Comparison of ENCODE assay signal across 25 cellular contexts in genomic region chr11:66907751-66908173, GRCh38. TPM values are rescaled to one million over a fixed set of nuclear protein-coding genes. Genes with fewer than 3 reads are reported as not detected.
DNase-seq lines count a peak whose midpoint lies in the region; ATAC-seq, FAIRE-seq and TF ChIP-seq lines count a peak whose summit lies in the region.
"Had no signal": no experiment of that assay in that cellular context is flagged by ENCODE, and none has a peak within 500 bp of the region (broad histone marks: within the 10 kb centered on the region; RNA-seq: fewer than 3 reads in every experiment).

No MANE protein-coding gene starts in this region.

- H3K36me3 ChIP-seq in IMR-90 (ENCODE audit: control insufficient read depth, insufficient read depth, low read length) (peaks cover 3% of the 10 kb centered on the region; the same call in 1 of the 2 replicates), HepG2 (replicated peaks in 1 of 2; ENCODE audit: control insufficient read depth in 1 of 2, insufficient read depth in 2 of 2, low read length in 2 of 2) (0 out of 5 replicates have a peak, but pooled peaks cover 0 to 2% of the 10 kb centered on the region in 2 experiments), gastrocnemius medialis (no peaks in the 10 kb centered on the region)
- H3K36me3 ChIP-seq: esophagus muscularis mucosa, SJSA1, spleen had no signal

- no peak overlapping the region; the same call in 2 of the 3 replicates for H2BK15ac ChIP-seq in IMR-90 (ENCODE audit: low read depth, low read length)

- peak overlapping the region; percentile 72 for H3K14ac ChIP-seq in IMR-90 (replicated peaks; ENCODE audit: low read depth, low read length)

- peaks cover 23% of the 10 kb centered on the region for H3K4me1 ChIP-seq in IMR-90 (ENCODE audit: control insufficient read depth, insufficient read depth, low read length)
- peaks cover 94% of the 10 kb centered on the region for H3K4me1 ChIP-seq in HepG2 (ENCODE audit: insufficient read depth, low read length)
- peaks cover 0 to 43% of the 10 kb centered on the region in 2 donors for H3K4me1 ChIP-seq in gastrocnemius medialis

- TF ChIP-seq POLR2A in IMR-90 (IDR thresholded peaks at IDR 0.05; ENCODE audit: low read depth, low read length): no peak
- peak in 1 of 2 experiments; percentile 33; a peak in 1 of 4 replicates for TF ChIP-seq POLR2A in HepG2 (IDR thresholded peaks at IDR 0.05; ENCODE audit: insufficient read depth in 1 of 2, low read depth in 2 of 2, low read length in 2 of 2)
- TF ChIP-seq POLR2A in gastrocnemius medialis (IDR thresholded peaks at IDR 0.05): no peak

- H4K20me1 ChIP-seq in IMR-90 (ENCODE audit: insufficient read depth, low read length) (no peaks in the 10 kb centered on the region), HepG2 (ENCODE audit: insufficient read depth, low read length) (no peaks in the 10 kb centered on the region)

- H3K4ac ChIP-seq in IMR-90 (ENCODE audit: low read depth, low read length): peak overlapping the region; percentile 35; the same call in 1 of the 2 replicates

- no peak overlapping the region for H3K9ac ChIP-seq in IMR-90 (ENCODE audit: low read depth, low read length)
- H3K9ac ChIP-seq in HepG2 (ENCODE audit: insufficient read depth, low read depth, low read length): peak overlapping the region; percentile 74
- H3K9ac ChIP-seq: GM23248, KMS-11, parathyroid adenoma had no signal

- no peak overlapping the region for H4K91ac ChIP-seq in IMR-90 (ENCODE audit: insufficient read depth, low read depth, low read length)

- H2BK120ac ChIP-seq in IMR-90 (ENCODE audit: low read depth, low read length): peak overlapping the region; percentile 46

- no peak for DNase-seq in IMR-90
- peak; percentile 89 for DNase-seq in HepG2 (ENCODE audit: low spot score)
- DNase-seq in gastrocnemius medialis: no peak
- DNase-seq in activated effector memory CD4-positive, alpha-beta T cell treated with Interleukin-2 at 50 U/mL for 16 hours: no peak
- DNase-seq in NCI-H2171 (lab: John Stamatoyannopoulos, UW): no peak
- no peak for DNase-seq in AG08395 (ENCODE audit: low spot score)
- DNase-seq in NCI-H82 (lab: John Stamatoyannopoulos, UW): no peak
- DNase-seq: AML-193, Calu3, EL, GM23248, islet precursor cell, mucosa of descending colon, NCI-H1092, NCI-H2107, NCI-H69, OCI-M1, spleen had no signal

- no peak overlapping the region for H3K56ac ChIP-seq in IMR-90 (ENCODE audit: extremely low read depth, insufficient read depth, low read length)

- peak overlapping the region; percentile 32; the same call in 1 of the 2 replicates for H3K23ac ChIP-seq in IMR-90 (ENCODE audit: low read depth, low read length)

- ATAC-seq in IMR-90 (ENCODE audit: low read depth): no peak; the same call in none of the 2 replicates
- ATAC-seq in HepG2: peak; percentile 73
- peak in 1 of 2 donors; percentile 18 for ATAC-seq in gastrocnemius medialis
- ATAC-seq: mucosa of descending colon had no signal

- dilution Hi-C loops in IMR-90 (cut with HindIII; ENCODE audit: low sequenced_read_pairs, unreplicated experiment): no loop called here

- no TSS peak for BruUV-seq in IMR-90 (replicated peaks; lab: Mats Ljungman, UMichigan)
- no TSS peak for BruUV-seq in HepG2 (replicated peaks; lab: Mats Ljungman, UMichigan)

- H4K5ac ChIP-seq in IMR-90 (ENCODE audit: low read depth, low read length): no peak overlapping the region

- no peak overlapping the region for H2BK20ac ChIP-seq in IMR-90 (ENCODE audit: low read depth, low read length)

- H3K27me3 ChIP-seq in IMR-90 (ENCODE audit: control insufficient read depth, insufficient read depth, low read length): no peaks in the 10 kb centered on the region
- no peaks in the 10 kb centered on the region for H3K27me3 ChIP-seq in HepG2 (ENCODE audit: control insufficient read depth in 1 of 2, insufficient read depth in 2 of 2, low read length in 2 of 2)
- H3K27me3 ChIP-seq in gastrocnemius medialis: no peaks in the 10 kb centered on the region
- H3K27me3 ChIP-seq: esophagus muscularis mucosa, SJSA1, spleen had no signal

- H3K9me3 ChIP-seq in IMR-90 (ENCODE audit: control insufficient read depth, insufficient read depth, low read length): no peaks in the 10 kb centered on the region
- H3K9me3 ChIP-seq in HepG2 (ENCODE audit: low read length): no peaks in the 10 kb centered on the region
- no peaks in the 10 kb centered on the region for H3K9me3 ChIP-seq in gastrocnemius medialis
- H3K9me3 ChIP-seq: esophagus muscularis mucosa, mucosa of descending colon, SJSA1, spleen had no signal

- no peak overlapping the region for H2AFZ ChIP-seq in IMR-90 (replicated peaks; ENCODE audit: low read length, poor library complexity)
- H2AFZ ChIP-seq in HepG2 (ENCODE audit: low read length): no peak overlapping the region
- H2AFZ ChIP-seq: GM23248, parathyroid adenoma had no signal

- TF ChIP-seq RAD21 in IMR-90 (IDR thresholded peaks at IDR 0.05; ENCODE audit: low read length) (no peak), HepG2 (CRISPR knock-in tag; IDR thresholded peaks at IDR 0.05) (no peak; the same call in 1 of the 2 replicates)

- H3K18ac ChIP-seq in IMR-90 (ENCODE audit: low read depth, low read length): no peak overlapping the region

- no peak overlapping the region for H2BK5ac ChIP-seq in IMR-90 (ENCODE audit: low read depth, low read length, poor library complexity, severe bottlenecking)

- no peak overlapping the region for H3K27ac ChIP-seq in IMR-90 (ENCODE audit: insufficient read depth, low read length)
- peak overlapping the region; percentile 63 for H3K27ac ChIP-seq in cingulate gyrus (ENCODE audit: low read depth, low read length)
- H3K27ac ChIP-seq in HepG2 (ENCODE audit: extremely low read length, insufficient read depth, low read length): peak overlapping the region; percentile 89
- H3K27ac ChIP-seq in gastrocnemius medialis: peak overlapping the region in 3 of 4 donors; percentile 1 to 84 (median 63)
- H3K27ac ChIP-seq: GM23248, HL-60, KMS-11, parathyroid adenoma, SJSA1, spleen had no signal

- H3K4me3 ChIP-seq in IMR-90 (ENCODE audit: insufficient read depth, low read depth, low read length): no peak overlapping the region
- peak overlapping the region; percentile 17 to 70 (median 21) for H3K4me3 ChIP-seq in HepG2 (replicated peaks in 1 of 3; ENCODE audit: insufficient read depth in 1 of 3, low read depth in 2 of 3, low read length in 3 of 3)
- H3K4me3 ChIP-seq in gastrocnemius medialis: no peak overlapping the region
- H3K4me3 ChIP-seq: esophagus muscularis mucosa, GM23248, mucosa of descending colon, SJSA1, spleen had no signal

- 70% methylated on average over 2 of the region's 6 CpGs; no CpG with 5 or more reads in 1 of the 2 experiments for WGBS in IMR-90 (ENCODE audit: extremely low coverage in 2 of 2, insufficient read length in 1 of 2), 2 experiments
- WGBS in HepG2 (ENCODE audit: low lambda C conversion rate): 3% methylated on average over 6 of the region's 6 CpGs

- H3K79me1 ChIP-seq in IMR-90 (ENCODE audit: low read depth in 1 of 2, low read length in 2 of 2): peaks cover 0 to 33% of the 10 kb centered on the region in 2 experiments; a peak in 2 of 4 replicates

- intact Hi-C loops in IMR-90 (cut with micrococcal nuclease): no loop called here
- intact Hi-C loops in HepG2 (cut with micrococcal nuclease; ENCODE audit: unreplicated experiment): loop anchor here (5.0 kb wide), 1 partner anchor 50 kb away; the partner anchor contains the start of gene PC
- intact Hi-C loops in gastrocnemius medialis (cut with DNase I; ENCODE audit: low total_unique reads): no loop called here

- CTCF ChIA-PET in IMR-90 (lab: Yijun Ruan, JAX): interaction anchor here (0.6 to 0.9 kb wide), 2 partner anchors 18 to 114 kb away, joined by 3 read pairs; no protein-coding TSS in a partner anchor
- CTCF ChIA-PET in HepG2 (lab: Yijun Ruan, JAX; ENCODE audit: low intra/inter-chr PET ratio, low total read pairs): interaction anchor here (1.0 kb wide), 1 partner anchor 39 kb away, joined by 3 read pairs; no protein-coding TSS in a partner anchor

- peaks cover 49% of the 10 kb centered on the region for H3K79me2 ChIP-seq in HepG2 (ENCODE audit: insufficient read depth, low read length)

- TF ChIP-seq CTCF in IMR-90 (conservative IDR thresholded peaks at IDR 0.05; ENCODE audit: low read depth, low read length) (no peak), HepG2 (CRISPR knock-in tag; IDR thresholded peaks at IDR 0.05) (no peak), gastrocnemius medialis (IDR thresholded peaks at IDR 0.05 in 4 of 5, conservative IDR thresholded peaks at IDR 0.05 in 1 of 5) (no peak)

- POLR2A ChIA-PET in IMR-90 (lab: Charles Lee; ENCODE audit: unreplicated experiment) (no interaction called here), HepG2 (lab: Yijun Ruan, JAX) (interaction anchor here (0.6 to 4.0 kb wide), 7 partner anchors 15 to 332 kb away, joined by 3 to 15 read pairs (median 4); partner anchors contain the start of gene PC)

- peak overlapping the region; percentile 8; the same call in 1 of the 2 replicates for H2AK5ac ChIP-seq in IMR-90 (ENCODE audit: low read depth, low read length)

- H3K4me2 ChIP-seq in IMR-90 (ENCODE audit: low read depth, low read length): no peak overlapping the region
- H3K4me2 ChIP-seq in HepG2 (ENCODE audit: low read depth, low read length): peak overlapping the region; percentile 97
- H3K4me2 ChIP-seq: KMS-11 had no signal

- peak overlapping the region in 1 of 2 experiments; percentile 5; a peak in 1 of 4 replicates for H4K8ac ChIP-seq in IMR-90 (ENCODE audit: low read depth in 2 of 2, low read length in 2 of 2)

- TF ChIP-seq EP300 in HepG2 (IDR thresholded peaks at IDR 0.05; ENCODE audit: low read depth in 2 of 2, low read length in 2 of 2) (peak in 1 of 2 experiments; percentile 71; a peak in 2 of 4 replicates), HepG2 (CRISPR knock-in tag; IDR thresholded peaks at IDR 0.05; ENCODE audit: borderline replicate concordance) (peak; percentile 61; the same call in 1 of the 2 replicates)

- peak overlapping the region; percentile 5 for H2AK9ac ChIP-seq in IMR-90 (replicated peaks; ENCODE audit: low read depth, low read length, poor library complexity)

- peak; percentile 93 for FAIRE-seq in HepG2 (lab: Jason Lieb, UNC)
- FAIRE-seq: bronchial epithelial cell had no signal

- in situ Hi-C loops in IMR-90 (cut with MboI; ENCODE audit: low sequenced_read_pairs): no loop called here
- in situ Hi-C loops in HepG2 (cut with HindIII; ENCODE audit: extremely low pct_ligation_motif_present, low pct_unique_long_range_greater_than_20kb): no loop called here
- in situ Hi-C loops in gastrocnemius medialis (cut with MboI; ENCODE audit: low sequenced_read_pairs in 4 of 4): no loop called here

- peaks cover 32% of the 10 kb centered on the region for H3K9me1 ChIP-seq in IMR-90 (ENCODE audit: insufficient read depth, low read length)

RNA-seq across cellular contexts. Expression of gene PC, which starts 50.4 kb away (rescaled TPM):
- total RNA-seq in IMR-90 (2012; rRNA removed) (9.7 and 13.6 TPM in 2 replicates), HepG2 (2016; rRNA removed; fragmentation: Illumina TruSeq; extraction: Trizol) (32.6 and 39.0 TPM in 2 replicates), gastrocnemius medialis (10 to 100 TPM; 13.1 to 67.6 (median 32.1) TPM)
- polyA plus RNA-seq in IMR-90 (2012; rRNA removed) (15.7 and 20.9 TPM in 2 replicates), HepG2 (2011; rRNA removed) (27.2 and 29.0 TPM in 2 replicates)
- polyA plus RNA-seq in IMR-90 (2012; cell fraction: cytosol; rRNA removed): 15.5 and 27.2 TPM in 2 replicates
- 65.9 and 77.6 TPM in 2 replicates for polyA plus RNA-seq in IMR-90 (2012; cell fraction: nucleus; rRNA removed; ENCODE audit: low replicate concordance)
- 4.6 and 5.9 TPM in 2 replicates for total RNA-seq in HepG2 (2016; cell fraction: cytosol; rRNA removed; fragmentation: Illumina TruSeq; extraction: Trizol; ENCODE audit: low read depth)
- total RNA-seq in HepG2 (2016; cell fraction: insoluble cytoplasmic fraction; rRNA removed; fragmentation: Illumina TruSeq; extraction: Trizol): 28.7 and 37.9 TPM in 2 replicates
- total RNA-seq in HepG2 (2016; cell fraction: membrane; rRNA removed; fragmentation: Illumina TruSeq; extraction: Trizol): 11.9 and 12.9 TPM in 2 replicates
- 28.9 and 34.0 TPM in 2 replicates for total RNA-seq in HepG2 (2016; cell fraction: nucleus; rRNA removed; fragmentation: Illumina TruSeq; extraction: Trizol)
- polyA plus RNA-seq in HepG2 (2011; cell fraction: cytosol; rRNA removed): 29.7 and 35.1 TPM in 2 replicates
- 127 and 178 TPM in 2 replicates for polyA plus RNA-seq in HepG2 (2011; cell fraction: nucleus; rRNA removed)
- polyA plus RNA-seq in HepG2 (2012): 36.8 and 44.9 TPM in 2 replicates
- polyA plus RNA-seq in HepG2 (2016; cell fraction: cytosol; fragmentation: Illumina TruSeq; extraction: Trizol; ENCODE audit: low read depth): 5.4 and 6.3 TPM in 2 replicates
- 32.2 and 39.6 TPM in 2 replicates for polyA plus RNA-seq in HepG2 (2016; cell fraction: insoluble cytoplasmic fraction; fragmentation: Illumina TruSeq; extraction: Trizol; ENCODE audit: low read depth)
- polyA plus RNA-seq in HepG2 (2016; cell fraction: membrane; fragmentation: Illumina TruSeq; extraction: Trizol; ENCODE audit: low read depth): 8.2 and 9.4 TPM in 2 replicates
- 54.7 and 57.4 TPM in 2 replicates for polyA plus RNA-seq in HepG2 (2016; cell fraction: nucleus; fragmentation: Illumina TruSeq; extraction: Trizol; ENCODE audit: insufficient read depth, low read depth)
- 64.1 and 66.8 TPM in 2 replicates for polyA minus RNA-seq in HepG2 (2011; rRNA and poly(A)+ RNA removed; ENCODE audit: low replicate concordance)
- 36.4 and 37.4 TPM in 2 replicates for polyA minus RNA-seq in HepG2 (2011; cell fraction: cytosol; rRNA and poly(A)+ RNA removed)
- polyA minus RNA-seq in HepG2 (2011; cell fraction: nucleus; rRNA and poly(A)+ RNA removed): 29.3 and 32.8 TPM in 2 replicates

RNA-seq across cellular contexts. Expression of gene LRFN4, which starts 50.9 kb away (rescaled TPM):
- 6.1 and 7.8 TPM in 2 replicates for total RNA-seq in IMR-90 (2012; rRNA removed)
- polyA plus RNA-seq in IMR-90 (2012; rRNA removed): 18.9 and 24.9 TPM in 2 replicates
- polyA plus RNA-seq in IMR-90 (2012; cell fraction: cytosol; rRNA removed): 13.7 and 28.5 TPM in 2 replicates
- 33.5 and 98.4 TPM in 2 replicates for polyA plus RNA-seq in IMR-90 (2012; cell fraction: nucleus; rRNA removed; ENCODE audit: low replicate concordance)
- total RNA-seq in HepG2 (2016; rRNA removed; fragmentation: Illumina TruSeq; extraction: Trizol): 4.4 and 6.8 TPM in 2 replicates
- total RNA-seq in HepG2 (2016; cell fraction: cytosol; rRNA removed; fragmentation: Illumina TruSeq; extraction: Trizol; ENCODE audit: low read depth): 1.1 TPM in 2 replicates
- total RNA-seq in HepG2 (2016; cell fraction: insoluble cytoplasmic fraction; rRNA removed; fragmentation: Illumina TruSeq; extraction: Trizol): 3.5 and 6.4 TPM in 2 replicates
- total RNA-seq in HepG2 (2016; cell fraction: membrane; rRNA removed; fragmentation: Illumina TruSeq; extraction: Trizol): 4.1 and 5.5 TPM in 2 replicates
- total RNA-seq in HepG2 (2016; cell fraction: nucleus; rRNA removed; fragmentation: Illumina TruSeq; extraction: Trizol): 2.9 and 5.5 TPM in 2 replicates
- 1.3 and 2.4 TPM in 2 replicates for polyA plus RNA-seq in HepG2 (2011; rRNA removed)
- 1.7 and 3.3 TPM in 2 replicates for polyA plus RNA-seq in HepG2 (2011; cell fraction: cytosol; rRNA removed)
- 7.1 and 9.6 TPM in 2 replicates for polyA plus RNA-seq in HepG2 (2011; cell fraction: nucleus; rRNA removed)
- 1.2 and 2.5 TPM in 2 replicates for polyA plus RNA-seq in HepG2 (2012)
- 1.4 and 1.5 TPM in 2 replicates for polyA plus RNA-seq in HepG2 (2016; cell fraction: cytosol; fragmentation: Illumina TruSeq; extraction: Trizol; ENCODE audit: low read depth)
- polyA plus RNA-seq in HepG2 (2016; cell fraction: insoluble cytoplasmic fraction; fragmentation: Illumina TruSeq; extraction: Trizol; ENCODE audit: low read depth): 3.8 and 4.4 TPM in 2 replicates
- polyA plus RNA-seq in HepG2 (2016; cell fraction: membrane; fragmentation: Illumina TruSeq; extraction: Trizol; ENCODE audit: low read depth): 3.3 and 4.1 TPM in 2 replicates
- 7.3 and 8.5 TPM in 2 replicates for polyA plus RNA-seq in HepG2 (2016; cell fraction: nucleus; fragmentation: Illumina TruSeq; extraction: Trizol; ENCODE audit: insufficient read depth, low read depth)
- 3.9 and 38.9 TPM in 2 replicates for polyA minus RNA-seq in HepG2 (2011; rRNA and poly(A)+ RNA removed; ENCODE audit: low replicate concordance)
- 2.7 and 3.0 TPM in 2 replicates for polyA minus RNA-seq in HepG2 (2011; cell fraction: cytosol; rRNA and poly(A)+ RNA removed)
- polyA minus RNA-seq in HepG2 (2011; cell fraction: nucleus; rRNA and poly(A)+ RNA removed): 1.1 and 1.5 TPM in 2 replicates
- total RNA-seq in gastrocnemius medialis: 10 to 100 TPM in 2 of 4 donors, 1 to 10 TPM in 2; 8.6 to 12.1 (median 10.1) TPM

Comparison
In these comparisons a context has a peak if more than half of its experiments do, and no peak if none do; other contexts are left out.
1. H3K4me3 ChIP-seq: peak in HepG2 (3 of 3); none in IMR-90 (single experiment) and gastrocnemius medialis (0 of 4).